16 cellular contexts compared by ENCODE assay signal in the genomic region with DNA sequence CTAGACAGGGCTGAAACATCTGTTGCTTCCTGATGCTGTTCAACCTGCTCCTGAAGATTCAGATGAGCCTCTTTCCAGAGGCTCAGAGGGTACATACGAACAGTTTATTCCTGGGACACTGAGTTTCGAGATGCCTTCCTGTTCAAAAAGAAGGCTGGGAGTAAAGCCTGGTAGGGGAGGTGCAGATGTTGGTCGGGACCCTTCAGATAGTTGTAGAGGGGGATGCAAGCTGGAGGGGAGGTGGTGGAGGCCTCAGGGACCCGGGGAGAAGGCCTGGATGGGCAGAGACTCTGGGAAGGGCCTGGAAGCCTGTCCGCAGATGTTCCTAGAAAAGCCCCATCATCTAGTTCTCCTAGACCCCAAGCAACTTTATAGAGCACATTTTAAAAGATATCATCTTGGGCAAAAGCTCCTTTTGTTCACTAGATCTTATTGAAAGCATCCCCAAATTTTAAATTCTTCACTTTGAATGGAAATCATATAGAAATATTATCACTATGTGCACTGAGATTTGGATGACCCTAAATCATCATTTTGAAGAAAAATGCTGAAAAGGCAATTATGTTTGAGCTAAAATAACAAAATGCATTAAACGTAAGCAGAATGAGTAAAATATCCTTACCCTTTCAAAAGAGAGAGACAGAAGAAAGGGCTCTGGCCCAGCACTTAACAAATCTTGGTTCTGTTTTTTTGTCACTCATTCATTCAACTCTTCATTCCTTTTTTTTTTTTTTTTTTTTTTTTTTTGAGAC.
"Had no signal": no experiment of that assay in that cellular context is flagged by ENCODE, and none has a peak within 500 bp of the region (broad histone marks: within the 10 kb centered on the region; RNA-seq: fewer than 3 reads in every experiment).

No MANE protein-coding gene starts in this region.

- H3K4me1 ChIP-seq: body of pancreas, tibial artery, uterus had no signal

- H3K4me2 ChIP-seq: smooth muscle cell had no signal

- H3K27ac ChIP-seq: body of pancreas, tibial artery, uterus had no signal

- ATAC-seq: body of pancreas; esophagus mucosa; left cardiac atrium; naive thymus-derived CD4-positive, alpha-beta T cell; right cardiac atrium had no signal

- H3K27me3 ChIP-seq: body of pancreas, tibial artery, uterus had no signal

- H3K9me3 ChIP-seq: body of pancreas, tibial artery, uterus had no signal

- FAIRE-seq: endometrium had no signal

- H3K4me3 ChIP-seq: body of pancreas, lung, smooth muscle cell, tibial artery, uterus had no signal

- DNase-seq: activated CD4-positive, alpha-beta T cell treated with anti-CD3 and anti-CD28 coated beads for 1 hour; amniotic stem cell; central memory CD4-positive, alpha-beta T cell; dermis blood vessel endothelial cell; glutamatergic neuron; left cardiac atrium; naive thymus-derived CD4-positive, alpha-beta T cell; right cardiac atrium; T1000; tibial artery; uterus had no signal

- H3K36me3 ChIP-seq: tibial artery, uterus had no signal
